In genomic region chr11:46876471-46876870, GRCh38 we compare ENCODE assay signal across 22 cellular contexts. TPM values are rescaled to one million over a fixed set of nuclear protein-coding genes. Genes with fewer than 3 reads are reported as not detected.
"Had no signal": no experiment of that assay in that cellular context is flagged by ENCODE, and none has a peak within 500 bp of the region (broad histone marks: within the 10 kb centered on the region; RNA-seq: fewer than 3 reads in every experiment).

No MANE protein-coding gene starts in this region.

- H3K27me3 ChIP-seq: colonic mucosa, esophagus squamous epithelium, spleen, tibial nerve had no signal

- H3K27ac Mint-ChIP-seq: dendritic cell treated with granulocyte-macrophage colony-stimulating factor and Interleukin-4, amounts not matched to agents 40 ng/mL and 50 ng/mL, for 4 days; immature natural killer cell; natural killer cell; stimulated activated naive B cell treated with anti-CD40 and anti-IgM and Interleukin-4, amounts not matched to agents 10 μg/mL and 1 μg/mL and 100 μg/mL, for 72 hours; stimulated activated naive CD8-positive, alpha-beta T cell treated with anti-CD3 and anti-CD28 coated beads, Interleukin-15, Interleukin-2, amounts not matched to agents 100 ng/mL and 50 ng/mL, for 24 hours had no signal

- H3K4me1 Mint-ChIP-seq: immature natural killer cell; natural killer cell; neural crest cell; stimulated activated naive B cell treated with anti-CD40 and anti-IgM and Interleukin-4, amounts not matched to agents 10 μg/mL and 1 μg/mL and 100 μg/mL, for 72 hours had no signal

- H3K27ac ChIP-seq: colonic mucosa, esophagus squamous epithelium, lower lobe of right lung, psoas muscle, skin epidermis, spleen, thoracic aorta, tibial nerve had no signal

- H3K4me1 ChIP-seq: colonic mucosa, esophagus squamous epithelium, lower lobe of right lung, psoas muscle, tibial nerve had no signal

- DNase-seq: colonic mucosa; effector CD8-positive, alpha-beta T cell; erythroblast; esophagus squamous epithelium; foreskin melanocyte; hypothalamus; immature natural killer cell; islet precursor cell; left ventricle myocardium superior; lower lobe of right lung; natural killer cell; psoas muscle; right cardiac atrium; spleen; stimulated activated naive B cell treated with anti-CD40 and anti-IgM and Interleukin-4, amounts not matched to agents 10 μg/mL and 1 μg/mL and 100 μg/mL, for 72 hours had no signal

- H3K9me3 ChIP-seq: colonic mucosa, esophagus squamous epithelium, lower lobe of right lung, psoas muscle, spleen, thoracic aorta, tibial nerve had no signal

- H3K36me3 Mint-ChIP-seq: immature natural killer cell; natural killer cell; stimulated activated naive B cell treated with anti-CD40 and anti-IgM and Interleukin-4, amounts not matched to agents 10 μg/mL and 1 μg/mL and 100 μg/mL, for 72 hours had no signal

- H3K27me3 Mint-ChIP-seq: stimulated activated naive CD8-positive, alpha-beta T cell treated with anti-CD3 and anti-CD28 coated beads, Interleukin-15, Interleukin-2, amounts not matched to agents 100 ng/mL and 50 ng/mL, for 24 hours had no signal

- H3K9me3 Mint-ChIP-seq: dendritic cell treated with granulocyte-macrophage colony-stimulating factor and Interleukin-4, amounts not matched to agents 40 ng/mL and 50 ng/mL, for 4 days; immature natural killer cell; natural killer cell; neural crest cell; stimulated activated naive B cell treated with anti-CD40 and anti-IgM and Interleukin-4, amounts not matched to agents 10 μg/mL and 1 μg/mL and 100 μg/mL, for 72 hours; stimulated activated naive CD8-positive, alpha-beta T cell treated with anti-CD3 and anti-CD28 coated beads, Interleukin-15, Interleukin-2, amounts not matched to agents 100 ng/mL and 50 ng/mL, for 24 hours had no signal

- H3K4me3 Mint-ChIP-seq: dendritic cell treated with granulocyte-macrophage colony-stimulating factor and Interleukin-4, amounts not matched to agents 40 ng/mL and 50 ng/mL, for 4 days; immature natural killer cell; natural killer cell; neural crest cell; stimulated activated naive B cell treated with anti-CD40 and anti-IgM and Interleukin-4, amounts not matched to agents 10 μg/mL and 1 μg/mL and 100 μg/mL, for 72 hours; stimulated activated naive CD8-positive, alpha-beta T cell treated with anti-CD3 and anti-CD28 coated beads, Interleukin-15, Interleukin-2, amounts not matched to agents 100 ng/mL and 50 ng/mL, for 24 hours had no signal

- ATAC-seq: left ventricle myocardium superior; natural killer cell; psoas muscle; right cardiac atrium; stimulated activated naive B cell treated with anti-CD40 and anti-IgM and Interleukin-4, amounts not matched to agents 10 μg/mL and 1 μg/mL and 100 μg/mL, for 72 hours had no signal

- H3K4me3 ChIP-seq: colonic mucosa, esophagus squamous epithelium, lower lobe of right lung, psoas muscle, skin epidermis, spleen, thoracic aorta, tibial nerve had no signal

RNA-seq across cellular contexts. Expression of gene LRP4, which starts 41.9 kb away (rescaled TPM):
- total RNA-seq: mononuclear cell, natural killer cell had no signal
